ENCODE assay signal across 8 cellular contexts in the genomic region with DNA sequence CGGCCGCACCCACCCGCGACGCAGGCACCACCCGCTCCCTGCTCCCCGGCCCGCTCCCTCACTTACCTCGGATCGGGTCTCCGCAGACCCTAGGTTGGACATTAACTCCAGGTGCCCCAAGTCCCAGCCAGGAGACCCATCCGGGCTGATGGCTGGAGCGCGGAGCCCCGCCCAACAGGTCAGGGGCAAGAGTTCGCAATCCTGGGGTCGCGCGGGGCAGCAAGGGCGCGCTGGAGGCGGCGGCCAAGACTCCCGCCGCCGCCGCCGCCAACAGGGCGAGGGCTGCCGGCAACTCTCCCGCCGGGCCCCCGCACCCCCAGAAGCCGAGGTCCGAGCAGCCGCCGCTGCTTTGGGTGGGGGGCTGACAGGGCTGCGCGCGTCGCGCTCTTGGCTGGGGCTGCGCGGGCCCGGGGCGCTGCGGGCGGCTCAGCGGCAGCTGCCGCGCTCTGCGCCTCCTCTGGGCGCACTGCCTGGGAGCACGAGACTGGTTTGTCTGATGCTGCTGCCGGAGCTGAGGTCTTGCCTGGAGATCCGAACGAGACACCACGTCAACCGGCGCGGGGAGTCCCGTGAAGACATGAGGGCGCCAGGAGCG. TPM values are rescaled to one million over a fixed set of nuclear protein-coding genes. Genes with fewer than 3 reads are reported as not detected.
A peak's percentile ranks its signal among the peaks of the same experiment; 100 is the strongest.
DNase-seq lines count a peak whose midpoint lies in the region; ATAC-seq and TF ChIP-seq lines count a peak whose summit lies in the region.

No MANE protein-coding gene starts in this region.

- no peaks in the 10 kb centered on the region for H3K9me3 ChIP-seq in ovary

- peaks cover 11% of the 10 kb centered on the region for H3K4me1 ChIP-seq in foreskin keratinocyte
- H3K4me1 ChIP-seq in ovary (ENCODE audit: insufficient read depth): peaks cover 1% of the 10 kb centered on the region

- TF ChIP-seq POLR2A in ovary (IDR thresholded peaks at IDR 0.05): no peak

- peak; percentile 42 to 49 for ATAC-seq in activated T-cell treated with anti-CD3 and anti-CD28 coated beads, Interleukin-2, amount 50 U/mL, for 4 hours
- ATAC-seq in foreskin keratinocyte (peak; percentile 68), GM21717 (IDR thresholded peaks at IDR 0.05; ENCODE audit: unreplicated experiment) (no peak), GM19455 (IDR thresholded peaks at IDR 0.05; ENCODE audit: unreplicated experiment) (no peak), GM18858 (IDR thresholded peaks at IDR 0.05; ENCODE audit: unreplicated experiment) (no peak)

- CTCF ChIA-PET in RWPE1 (lab: Yijun Ruan, JAX): interaction anchor here (0.5 to 3.6 kb wide), 5 partner anchors 9 to 355 kb away, joined by 3 to 23 read pairs (median 3); no protein-coding TSS in a partner anchor

- peaks cover 21% of the 10 kb centered on the region for H3K4me1 Mint-ChIP-seq in activated T-cell treated with anti-CD3 and anti-CD28 coated beads, Interleukin-2, amount 50 U/mL, for 4 hours (ENCODE audit: low read depth)

- peaks cover 21% of the 10 kb centered on the region for H3K27me3 ChIP-seq in foreskin keratinocyte
- no peaks in the 10 kb centered on the region for H3K27me3 ChIP-seq in ovary

- POLR2A ChIA-PET in RWPE1 (lab: Yijun Ruan, JAX; ENCODE audit: low non-redundant PET): no interaction called here

- H3K9me3 Mint-ChIP-seq in activated T-cell treated with anti-CD3 and anti-CD28 coated beads, Interleukin-2, amount 50 U/mL, for 4 hours: no peaks in the 10 kb centered on the region

- no peak for DNase-seq in activated T-cell treated with anti-CD3 and anti-CD28 coated beads, Interleukin-2, amount 50 U/mL, for 4 hours
- no peak for DNase-seq in activated T-cell treated with anti-CD3 and anti-CD28 coated beads, Interleukin-2, amount 50 U/mL, for 1 hour
- DNase-seq in RWPE1 (ENCODE audit: low spot score) (peak; percentile 57), foreskin keratinocyte (peak in 1 of 2 donors; percentile 41), ovary (peak in 4 of 5 donors; percentile 25 to 75 (median 69))

- H3K27ac ChIP-seq in RWPE1: no peak overlapping the region
- no peak overlapping the region for H3K27ac ChIP-seq in foreskin keratinocyte
- H3K27ac ChIP-seq in ovary: peak overlapping the region; percentile 62 to 74

- no peak for TF ChIP-seq EP300 in ovary (IDR thresholded peaks at IDR 0.05)

- peaks cover 2% of the 10 kb centered on the region for H3K36me3 Mint-ChIP-seq in activated T-cell treated with anti-CD3 and anti-CD28 coated beads, Interleukin-2, amount 50 U/mL, for 4 hours (ENCODE audit: insufficient read depth)

- intact Hi-C loops in ovary (cut with DNase I): loop anchor here in 3 of 4 donors (5.0 kb wide), 1 partner anchor 353 kb away; no protein-coding TSS in a partner anchor

- no peak for TF ChIP-seq CTCF in RWPE1 (conservative IDR thresholded peaks at IDR 0.05; ENCODE audit: low read depth)
- peak; percentile 2 for TF ChIP-seq CTCF in foreskin keratinocyte (conservative IDR thresholded peaks at IDR 0.05)
- no peak for TF ChIP-seq CTCF in ovary (IDR thresholded peaks at IDR 0.05)

- no peak overlapping the region for H3K4me3 Mint-ChIP-seq in activated T-cell treated with anti-CD3 and anti-CD28 coated beads, Interleukin-2, amount 50 U/mL, for 4 hours

- H3K27me3 Mint-ChIP-seq in activated T-cell treated with anti-CD3 and anti-CD28 coated beads, Interleukin-2, amount 50 U/mL, for 4 hours (ENCODE audit: low read depth): peaks cover 80% of the 10 kb centered on the region

- WGBS in ovary, 3 donors: 0 to 1% (median 1%) methylated on average over 16 to 64 of the region's 64 CpGs

- no peaks in the 10 kb centered on the region for H3K36me3 ChIP-seq in ovary

- H3K4me3 ChIP-seq in ovary: peak overlapping the region; percentile 39

RNA-seq across cellular contexts. Expression of a gene that starts 0.3 kb away (rescaled TPM):
- not detected for total RNA-seq in activated T-cell treated with anti-CD3 and anti-CD28 coated beads, Interleukin-2, amount 50 U/mL, for 4 hours
- 1.1 and 1.7 TPM in 2 replicates for total RNA-seq in foreskin keratinocyte
- 0.62 and 1.1 TPM in 2 replicates for polyA plus RNA-seq in foreskin keratinocyte
- 1 to 10 TPM in 5 of 7 donors, under 1 TPM in 2; 0.23 to 6.3 (median 2.7) TPM for total RNA-seq in ovary
- 1 to 10 TPM; 3.6 to 3.7 TPM for polyA plus RNA-seq in ovary

Comparison
In these comparisons a context has a peak if more than half of its experiments do, and no peak if none do; other contexts are left out.
1. ATAC-seq: peak in activated T-cell treated with anti-CD3 and anti-CD28 coated beads, Interleukin-2, amount 50 U/mL, for 4 hours (2 of 2) and foreskin keratinocyte (single experiment); none in GM21717 (single experiment), GM19455 (single experiment) and GM18858 (single experiment).
2. DNase-seq: peak in RWPE1 (single experiment) and ovary (4 of 5); none in activated T-cell treated with anti-CD3 and anti-CD28 coated beads, Interleukin-2, amount 50 U/mL, for 4 hours (single experiment) and activated T-cell treated with anti-CD3 and anti-CD28 coated beads, Interleukin-2, amount 50 U/mL, for 1 hour (single experiment).
3. H3K27ac ChIP-seq: peak in ovary (2 of 2); none in RWPE1 (single experiment) and foreskin keratinocyte (single experiment).